In the genomic region with DNA sequence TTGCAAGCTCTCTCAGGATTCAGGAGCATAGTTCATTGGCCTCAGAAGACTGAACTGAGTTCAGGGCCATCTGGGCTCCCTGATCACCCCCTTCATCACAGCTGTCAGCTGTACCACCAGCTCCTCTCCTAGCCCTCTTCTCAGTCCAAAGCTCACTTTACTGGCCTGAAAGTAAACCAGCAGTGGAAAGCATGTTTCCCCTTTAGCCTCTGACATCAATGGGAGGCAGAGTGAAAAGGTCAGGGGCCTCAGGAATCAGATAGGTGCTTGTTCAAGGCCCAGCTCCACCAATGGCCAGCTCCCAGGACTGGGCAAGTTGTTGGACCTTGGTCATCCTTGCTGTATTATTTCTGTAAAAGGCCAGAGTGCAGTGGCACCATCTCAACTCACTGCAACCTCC, we compare ENCODE assay signal across 1 cellular context.
TF ChIP-seq lines count a peak whose summit lies in the region.

No MANE protein-coding gene starts in this region.

TF ChIP-seq in HepG2, 621 proteins besides CTCF, POLR2A, EP300 and RAD21 (continued from another document):
- TF ChIP-seq, protein P1, sequence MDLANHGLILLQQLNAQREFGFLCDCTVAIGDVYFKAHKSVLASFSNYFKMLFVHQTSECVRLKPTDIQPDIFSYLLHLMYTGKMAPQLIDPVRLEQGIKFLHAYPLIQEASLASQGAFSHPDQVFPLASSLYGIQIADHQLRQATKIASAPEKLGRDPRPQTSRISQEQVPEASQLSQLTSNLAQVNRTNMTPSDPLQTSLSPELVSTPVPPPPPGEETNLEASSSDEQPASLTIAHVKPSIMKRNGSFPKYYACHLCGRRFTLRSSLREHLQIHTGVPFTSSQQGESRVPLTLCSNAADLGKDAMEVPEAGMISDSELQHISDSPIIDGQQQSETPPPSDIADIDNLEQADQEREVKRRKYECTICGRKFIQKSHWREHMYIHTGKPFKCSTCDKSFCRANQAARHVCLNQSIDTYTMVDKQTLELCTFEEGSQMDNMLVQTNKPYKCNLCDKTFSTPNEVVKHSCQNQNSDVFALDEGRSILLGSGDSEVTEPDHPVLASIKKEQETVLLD (CRISPR knock-in tag; IDR thresholded peaks at IDR 0.05; ENCODE audit: low read depth), result no peak
- TF ChIP-seq DMAP1 (CRISPR knock-in tag; IDR thresholded peaks at IDR 0.05) (no peak), ATRX (CRISPR knock-in tag; IDR thresholded peaks at IDR 0.05; ENCODE audit: borderline replicate concordance) (no peak), ZIK1 (CRISPR knock-in tag; IDR thresholded peaks at IDR 0.05; ENCODE audit: borderline replicate concordance, low read depth) (no peak), DPF2 (CRISPR knock-in tag; IDR thresholded peaks at IDR 0.05; ENCODE audit: borderline replicate concordance, low read depth) (no peak), ZBTB49 (CRISPR knock-in tag; IDR thresholded peaks at IDR 0.05; ENCODE audit: borderline replicate concordance) (no peak), NPAS2 (CRISPR knock-in tag; IDR thresholded peaks at IDR 0.05; ENCODE audit: borderline replicate concordance) (no peak), KMT2A (CRISPR knock-in tag; IDR thresholded peaks at IDR 0.05) (no peak), ZFP90 (CRISPR knock-in tag; IDR thresholded peaks at IDR 0.05; ENCODE audit: borderline replicate concordance) (no peak), PHB2 (IDR thresholded peaks at IDR 0.05; ENCODE audit: partially characterized antibody) (no peak), ZNF160 (CRISPR knock-in tag; IDR thresholded peaks at IDR 0.05) (no peak), RXRB (CRISPR knock-in tag; IDR thresholded peaks at IDR 0.05; ENCODE audit: borderline replicate concordance) (peak; percentile 40; the same call in 1 of the 2 replicates), FOXC1 (CRISPR knock-in tag; IDR thresholded peaks at IDR 0.05; ENCODE audit: borderline replicate concordance) (no peak), PATZ1 (CRISPR knock-in tag; IDR thresholded peaks at IDR 0.05) (no peak), NR2F6 (IDR thresholded peaks at IDR 0.05) (peak; percentile 73), NR2F6 (CRISPR knock-in tag; IDR thresholded peaks at IDR 0.05) (peak; percentile 55), MAFF (IDR thresholded peaks at IDR 0.05; ENCODE audit: low read depth, low read length) (no peak), SCMH1 (CRISPR knock-in tag; IDR thresholded peaks at IDR 0.05; ENCODE audit: borderline replicate concordance) (no peak), FOXP4 (CRISPR knock-in tag; IDR thresholded peaks at IDR 0.05) (no peak)
- TF ChIP-seq, protein P2, sequence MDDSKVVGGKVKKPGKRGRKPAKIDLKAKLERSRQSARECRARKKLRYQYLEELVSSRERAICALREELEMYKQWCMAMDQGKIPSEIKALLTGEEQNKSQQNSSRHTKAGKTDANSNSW (CRISPR knock-in tag; IDR thresholded peaks at IDR 0.05; ENCODE audit: borderline replicate concordance), result no peak
- TF ChIP-seq, protein P3, sequence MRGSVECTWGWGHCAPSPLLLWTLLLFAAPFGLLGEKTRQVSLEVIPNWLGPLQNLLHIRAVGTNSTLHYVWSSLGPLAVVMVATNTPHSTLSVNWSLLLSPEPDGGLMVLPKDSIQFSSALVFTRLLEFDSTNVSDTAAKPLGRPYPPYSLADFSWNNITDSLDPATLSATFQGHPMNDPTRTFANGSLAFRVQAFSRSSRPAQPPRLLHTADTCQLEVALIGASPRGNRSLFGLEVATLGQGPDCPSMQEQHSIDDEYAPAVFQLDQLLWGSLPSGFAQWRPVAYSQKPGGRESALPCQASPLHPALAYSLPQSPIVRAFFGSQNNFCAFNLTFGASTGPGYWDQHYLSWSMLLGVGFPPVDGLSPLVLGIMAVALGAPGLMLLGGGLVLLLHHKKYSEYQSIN (CRISPR knock-in tag; IDR thresholded peaks at IDR 0.05; ENCODE audit: borderline replicate concordance), result no peak
- TF ChIP-seq, protein P4, sequence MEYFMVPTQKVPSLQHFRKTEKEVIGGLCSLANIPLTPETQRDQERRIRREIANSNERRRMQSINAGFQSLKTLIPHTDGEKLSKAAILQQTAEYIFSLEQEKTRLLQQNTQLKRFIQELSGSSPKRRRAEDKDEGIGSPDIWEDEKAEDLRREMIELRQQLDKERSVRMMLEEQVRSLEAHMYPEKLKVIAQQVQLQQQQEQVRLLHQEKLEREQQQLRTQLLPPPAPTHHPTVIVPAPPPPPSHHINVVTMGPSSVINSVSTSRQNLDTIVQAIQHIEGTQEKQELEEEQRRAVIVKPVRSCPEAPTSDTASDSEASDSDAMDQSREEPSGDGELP (IDR thresholded peaks at IDR 0.05; ENCODE audit: borderline replicate concordance, low read depth), result peak; percentile 63; the same call in 1 of the 2 replicates
